Comparison of ENCODE assay signal across 1 cellular context in the genomic region with DNA sequence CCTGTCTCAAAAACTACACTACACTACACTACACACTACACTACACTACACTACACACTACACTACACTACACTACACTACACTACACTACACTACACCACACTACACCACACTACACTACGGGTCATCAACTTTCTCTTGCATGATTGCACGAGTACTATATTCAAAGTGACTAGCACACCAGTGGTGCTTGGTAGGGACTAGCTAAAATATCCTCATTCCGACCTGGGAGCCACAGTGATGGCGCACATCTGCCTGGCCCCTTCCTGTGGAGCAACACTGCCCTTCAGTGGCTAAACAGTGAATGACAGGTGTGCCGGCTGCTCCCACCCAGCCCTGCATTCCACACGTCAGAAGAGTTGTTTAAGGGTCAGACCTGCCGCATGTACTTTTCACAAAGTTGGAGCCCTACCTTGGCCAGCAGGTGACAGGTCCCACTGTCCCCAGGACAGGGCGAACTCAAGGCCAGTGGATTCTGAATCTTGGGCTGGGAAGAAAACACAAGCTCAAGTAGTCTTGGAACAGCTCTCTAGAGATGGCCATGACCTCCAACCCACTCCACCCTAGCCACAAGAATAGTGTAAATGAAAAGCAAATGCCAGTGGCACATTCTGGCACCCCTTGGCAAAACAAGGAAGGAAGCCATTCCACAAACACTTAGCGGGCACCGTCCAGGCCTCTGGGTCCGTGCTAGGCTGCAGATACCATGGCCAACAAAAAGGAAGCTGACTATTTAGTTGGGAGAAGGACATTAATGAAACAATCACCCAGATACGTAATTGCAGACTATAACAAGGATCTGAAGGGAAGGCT.
A peak's percentile ranks its signal among the peaks of the same experiment; 100 is the strongest.
TF ChIP-seq lines count a peak whose summit lies in the region.

No MANE protein-coding gene starts in this region.

TF ChIP-seq in HepG2, 621 proteins besides CTCF, POLR2A, EP300 and RAD21 (continued from another document and continues in another):
- TF ChIP-seq, protein P1, sequence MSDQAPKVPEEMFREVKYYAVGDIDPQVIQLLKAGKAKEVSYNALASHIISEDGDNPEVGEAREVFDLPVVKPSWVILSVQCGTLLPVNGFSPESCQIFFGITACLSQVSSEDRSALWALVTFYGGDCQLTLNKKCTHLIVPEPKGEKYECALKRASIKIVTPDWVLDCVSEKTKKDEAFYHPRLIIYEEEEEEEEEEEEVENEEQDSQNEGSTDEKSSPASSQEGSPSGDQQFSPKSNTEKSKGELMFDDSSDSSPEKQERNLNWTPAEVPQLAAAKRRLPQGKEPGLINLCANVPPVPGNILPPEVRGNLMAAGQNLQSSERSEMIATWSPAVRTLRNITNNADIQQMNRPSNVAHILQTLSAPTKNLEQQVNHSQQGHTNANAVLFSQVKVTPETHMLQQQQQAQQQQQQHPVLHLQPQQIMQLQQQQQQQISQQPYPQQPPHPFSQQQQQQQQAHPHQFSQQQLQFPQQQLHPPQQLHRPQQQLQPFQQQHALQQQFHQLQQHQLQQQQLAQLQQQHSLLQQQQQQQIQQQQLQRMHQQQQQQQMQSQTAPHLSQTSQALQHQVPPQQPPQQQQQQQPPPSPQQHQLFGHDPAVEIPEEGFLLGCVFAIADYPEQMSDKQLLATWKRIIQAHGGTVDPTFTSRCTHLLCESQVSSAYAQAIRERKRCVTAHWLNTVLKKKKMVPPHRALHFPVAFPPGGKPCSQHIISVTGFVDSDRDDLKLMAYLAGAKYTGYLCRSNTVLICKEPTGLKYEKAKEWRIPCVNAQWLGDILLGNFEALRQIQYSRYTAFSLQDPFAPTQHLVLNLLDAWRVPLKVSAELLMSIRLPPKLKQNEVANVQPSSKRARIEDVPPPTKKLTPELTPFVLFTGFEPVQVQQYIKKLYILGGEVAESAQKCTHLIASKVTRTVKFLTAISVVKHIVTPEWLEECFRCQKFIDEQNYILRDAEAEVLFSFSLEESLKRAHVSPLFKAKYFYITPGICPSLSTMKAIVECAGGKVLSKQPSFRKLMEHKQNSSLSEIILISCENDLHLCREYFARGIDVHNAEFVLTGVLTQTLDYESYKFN (CRISPR knock-in tag; conservative IDR thresholded peaks at IDR 0.05) = peak; percentile 32; the same call in 1 of the 2 replicates
- TF ChIP-seq KLF16 (CRISPR knock-in tag; IDR thresholded peaks at IDR 0.05) (0 out of 4 replicates have a peak, but pooled peaks of 1 of the 2 experiments have one; percentile 30), ZNF263 (CRISPR knock-in tag; IDR thresholded peaks at IDR 0.05) (peak; percentile 42; the same call in 1 of the 2 replicates), MED1 (CRISPR knock-in tag; IDR thresholded peaks at IDR 0.05) (0 out of 2 replicates have a peak, but pooled peaks have one; percentile 37), ISL2 (CRISPR knock-in tag; IDR thresholded peaks at IDR 0.05) (0 out of 2 replicates have a peak, but pooled peaks have one; percentile 40), CEBPG (CRISPR knock-in tag; IDR thresholded peaks at IDR 0.05) (peak; percentile 49), ZNF792 (CRISPR knock-in tag; IDR thresholded peaks at IDR 0.05) (0 out of 2 replicates have a peak, but pooled peaks have one; percentile 39), ERF (CRISPR knock-in tag; IDR thresholded peaks at IDR 0.05) (peak; percentile 50; the same call in 1 of the 2 replicates), STAG1 (CRISPR knock-in tag; IDR thresholded peaks at IDR 0.05) (peak; percentile 100), SALL1 (CRISPR knock-in tag; IDR thresholded peaks at IDR 0.05) (peak; percentile 82; the same call in 1 of the 2 replicates), PPARG (CRISPR knock-in tag; conservative IDR thresholded peaks at IDR 0.05) (peak; percentile 48; the same call in 1 of the 2 replicates), ZSCAN31 (CRISPR knock-in tag; IDR thresholded peaks at IDR 0.05; ENCODE audit: low read depth) (0 out of 2 replicates have a peak, but pooled peaks have one; percentile 39), ZNF713 (CRISPR knock-in tag; IDR thresholded peaks at IDR 0.05) (no peak), TEAD3 (CRISPR knock-in tag; optimal IDR thresholded peaks at IDR 0.05; ENCODE audit: borderline replicate concordance) (peak; percentile 93), NR2F6 (IDR thresholded peaks at IDR 0.05) (no peak), NR2F6 (CRISPR knock-in tag; IDR thresholded peaks at IDR 0.05) (peak; percentile 41; the same call in 1 of the 2 replicates), MYC (CRISPR knock-in tag; IDR thresholded peaks at IDR 0.05; ENCODE audit: borderline replicate concordance) (peak; percentile 42; the same call in 1 of the 2 replicates), FOXA3 (CRISPR knock-in tag; IDR thresholded peaks at IDR 0.05) (peak; percentile 67), MIXL1 (CRISPR knock-in tag; IDR thresholded peaks at IDR 0.05) (0 out of 2 replicates have a peak, but pooled peaks have one; percentile 21), HIVEP1 (CRISPR knock-in tag; IDR thresholded peaks at IDR 0.05) (0 out of 2 replicates have a peak, but pooled peaks have one; percentile 18), GTF3A (CRISPR knock-in tag; conservative IDR thresholded peaks at IDR 0.05) (0 out of 2 replicates have a peak, but pooled peaks have one; percentile 20), POLR2G (IDR thresholded peaks at IDR 0.05; ENCODE audit: low read depth, low read length) (no peak), ATF7 (IDR thresholded peaks at IDR 0.05) (no peak), ATF7 (CRISPR knock-in tag; IDR thresholded peaks at IDR 0.05) (peak; percentile 45; the same call in 1 of the 2 replicates), ZNF441 (CRISPR knock-in tag; IDR thresholded peaks at IDR 0.05; ENCODE audit: borderline replicate concordance) (peak; percentile 53; the same call in 1 of the 2 replicates), TBL1XR1 (IDR thresholded peaks at IDR 0.05; ENCODE audit: borderline replicate concordance, low read length, partially characterized antibody) (no peak), NAIF1 (CRISPR knock-in tag; IDR thresholded peaks at IDR 0.05; ENCODE audit: borderline replicate concordance) (no peak), TGIF2 (CRISPR knock-in tag; IDR thresholded peaks at IDR 0.05) (peak; percentile 67; the same call in 1 of the 2 replicates), BORCS8-MEF2B (CRISPR knock-in tag; IDR thresholded peaks at IDR 0.05) (peak; percentile 75; the same call in 1 of the 2 replicates), ZNF44 (CRISPR knock-in tag; IDR thresholded peaks at IDR 0.05) (peak; percentile 20; the same call in 1 of the 2 replicates), SSRP1 (CRISPR knock-in tag; IDR thresholded peaks at IDR 0.05) (peak; percentile 90), ZSCAN25 (CRISPR knock-in tag; IDR thresholded peaks at IDR 0.05) (peak; percentile 74)
- TF ChIP-seq, protein P2, sequence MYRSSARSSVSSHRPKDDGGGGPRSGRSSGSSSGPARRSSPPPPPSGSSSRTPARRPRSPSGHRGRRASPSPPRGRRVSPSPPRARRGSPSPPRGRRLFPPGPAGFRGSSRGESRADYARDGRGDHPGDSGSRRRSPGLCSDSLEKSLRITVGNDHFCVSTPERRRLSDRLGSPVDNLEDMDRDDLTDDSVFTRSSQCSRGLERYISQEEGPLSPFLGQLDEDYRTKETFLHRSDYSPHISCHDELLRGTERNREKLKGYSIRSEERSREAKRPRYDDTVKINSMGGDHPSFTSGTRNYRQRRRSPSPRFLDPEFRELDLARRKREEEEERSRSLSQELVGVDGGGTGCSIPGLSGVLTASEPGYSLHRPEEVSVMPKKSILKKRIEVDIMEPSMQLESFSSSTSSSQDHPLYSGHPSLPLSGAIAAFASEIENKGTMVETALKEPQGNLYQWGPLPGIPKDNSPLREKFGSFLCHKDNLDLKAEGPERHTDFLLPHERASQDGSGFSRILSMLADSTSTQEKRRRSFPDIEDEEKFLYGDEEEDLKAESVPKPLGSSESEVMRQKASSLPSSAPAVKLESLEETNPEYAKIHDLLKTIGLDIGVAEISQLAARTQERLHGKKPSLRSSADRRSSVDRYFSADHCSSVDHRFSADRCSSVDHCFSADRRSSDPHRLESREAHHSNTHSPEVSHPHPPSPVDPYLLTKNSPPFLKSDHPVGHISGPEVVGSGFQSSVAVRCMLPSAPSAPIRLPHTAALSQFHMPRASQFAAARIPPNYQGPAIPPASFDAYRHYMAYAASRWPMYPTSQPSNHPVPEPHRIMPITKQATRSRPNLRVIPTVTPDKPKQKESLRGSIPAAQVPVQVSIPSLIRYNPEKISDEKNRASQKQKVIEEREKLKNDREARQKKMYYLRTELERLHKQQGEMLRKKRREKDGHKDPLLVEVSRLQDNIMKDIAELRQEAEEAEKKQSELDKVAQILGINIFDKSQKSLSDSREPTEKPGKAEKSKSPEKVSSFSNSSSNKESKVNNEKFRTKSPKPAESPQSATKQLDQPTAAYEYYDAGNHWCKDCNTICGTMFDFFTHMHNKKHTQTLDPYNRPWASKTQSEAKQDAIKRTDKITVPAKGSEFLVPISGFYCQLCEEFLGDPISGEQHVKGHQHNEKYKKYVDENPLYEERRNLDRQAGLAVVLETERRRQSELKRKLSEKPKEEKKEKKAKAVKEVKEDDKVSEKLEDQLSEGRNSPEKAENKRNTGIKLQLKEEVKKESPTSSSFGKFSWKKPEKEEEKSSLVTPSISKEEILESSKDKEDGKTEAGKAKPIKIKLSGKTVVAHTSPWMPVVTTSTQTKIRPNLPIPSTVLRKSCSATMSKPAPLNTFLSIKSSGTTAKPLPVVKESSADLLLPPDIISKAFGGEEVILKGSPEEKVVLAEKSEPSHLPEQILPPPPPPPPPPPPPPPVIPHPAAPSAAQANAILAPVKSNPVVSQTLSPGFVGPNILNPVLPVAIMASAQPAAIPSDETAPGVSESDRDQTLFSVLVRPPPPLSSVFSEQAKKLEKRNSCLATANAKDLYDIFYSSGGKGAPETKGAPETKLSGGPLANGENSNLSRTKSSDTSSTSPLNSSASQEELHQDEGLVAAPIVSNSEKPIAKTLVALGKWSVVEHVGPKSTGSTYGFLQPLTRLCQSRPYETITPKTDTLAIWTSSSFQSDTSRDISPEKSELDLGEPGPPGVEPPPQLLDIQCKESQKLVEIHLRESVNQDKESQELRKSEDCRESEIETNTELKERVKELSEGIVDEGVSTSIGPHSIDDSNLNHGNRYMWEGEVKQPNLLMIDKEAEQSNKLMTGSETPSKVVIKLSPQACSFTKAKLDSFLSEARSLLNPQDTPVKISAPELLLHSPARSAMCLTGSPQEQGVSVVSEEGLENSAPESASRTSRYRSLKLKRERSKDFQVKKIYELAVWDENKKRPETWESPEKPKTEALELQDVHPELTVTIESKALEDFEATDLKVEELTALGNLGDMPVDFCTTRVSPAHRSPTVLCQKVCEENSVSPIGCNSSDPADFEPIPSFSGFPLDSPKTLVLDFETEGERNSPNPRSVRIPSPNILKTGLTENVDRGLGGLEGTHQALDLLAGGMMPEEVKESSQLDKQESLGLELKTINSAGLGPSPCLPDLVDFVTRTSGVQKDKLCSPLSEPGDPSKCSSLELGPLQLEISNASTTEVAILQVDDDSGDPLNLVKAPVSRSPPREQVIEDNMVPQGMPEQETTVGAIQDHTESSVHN (CRISPR knock-in tag; IDR thresholded peaks at IDR 0.05) = peak; percentile 56; the same call in 1 of the 2 replicates
- TF ChIP-seq, protein P3, sequence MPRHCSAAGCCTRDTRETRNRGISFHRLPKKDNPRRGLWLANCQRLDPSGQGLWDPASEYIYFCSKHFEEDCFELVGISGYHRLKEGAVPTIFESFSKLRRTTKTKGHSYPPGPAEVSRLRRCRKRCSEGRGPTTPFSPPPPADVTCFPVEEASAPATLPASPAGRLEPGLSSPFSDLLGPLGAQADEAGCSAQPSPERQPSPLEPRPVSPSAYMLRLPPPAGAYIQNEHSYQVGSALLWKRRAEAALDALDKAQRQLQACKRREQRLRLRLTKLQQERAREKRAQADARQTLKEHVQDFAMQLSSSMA (CRISPR knock-in tag; IDR thresholded peaks at IDR 0.05) = 0 out of 2 replicates have a peak, but pooled peaks have one; percentile 37
- TF ChIP-seq, protein P4, sequence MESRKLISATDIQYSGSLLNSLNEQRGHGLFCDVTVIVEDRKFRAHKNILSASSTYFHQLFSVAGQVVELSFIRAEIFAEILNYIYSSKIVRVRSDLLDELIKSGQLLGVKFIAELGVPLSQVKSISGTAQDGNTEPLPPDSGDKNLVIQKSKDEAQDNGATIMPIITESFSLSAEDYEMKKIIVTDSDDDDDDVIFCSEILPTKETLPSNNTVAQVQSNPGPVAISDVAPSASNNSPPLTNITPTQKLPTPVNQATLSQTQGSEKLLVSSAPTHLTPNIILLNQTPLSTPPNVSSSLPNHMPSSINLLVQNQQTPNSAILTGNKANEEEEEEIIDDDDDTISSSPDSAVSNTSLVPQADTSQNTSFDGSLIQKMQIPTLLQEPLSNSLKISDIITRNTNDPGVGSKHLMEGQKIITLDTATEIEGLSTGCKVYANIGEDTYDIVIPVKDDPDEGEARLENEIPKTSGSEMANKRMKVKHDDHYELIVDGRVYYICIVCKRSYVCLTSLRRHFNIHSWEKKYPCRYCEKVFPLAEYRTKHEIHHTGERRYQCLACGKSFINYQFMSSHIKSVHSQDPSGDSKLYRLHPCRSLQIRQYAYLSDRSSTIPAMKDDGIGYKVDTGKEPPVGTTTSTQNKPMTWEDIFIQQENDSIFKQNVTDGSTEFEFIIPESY (CRISPR knock-in tag; IDR thresholded peaks at IDR 0.05) = peak; percentile 66
- TF ChIP-seq, protein P5, sequence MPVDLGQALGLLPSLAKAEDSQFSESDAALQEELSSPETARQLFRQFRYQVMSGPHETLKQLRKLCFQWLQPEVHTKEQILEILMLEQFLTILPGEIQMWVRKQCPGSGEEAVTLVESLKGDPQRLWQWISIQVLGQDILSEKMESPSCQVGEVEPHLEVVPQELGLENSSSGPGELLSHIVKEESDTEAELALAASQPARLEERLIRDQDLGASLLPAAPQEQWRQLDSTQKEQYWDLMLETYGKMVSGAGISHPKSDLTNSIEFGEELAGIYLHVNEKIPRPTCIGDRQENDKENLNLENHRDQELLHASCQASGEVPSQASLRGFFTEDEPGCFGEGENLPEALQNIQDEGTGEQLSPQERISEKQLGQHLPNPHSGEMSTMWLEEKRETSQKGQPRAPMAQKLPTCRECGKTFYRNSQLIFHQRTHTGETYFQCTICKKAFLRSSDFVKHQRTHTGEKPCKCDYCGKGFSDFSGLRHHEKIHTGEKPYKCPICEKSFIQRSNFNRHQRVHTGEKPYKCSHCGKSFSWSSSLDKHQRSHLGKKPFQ (CRISPR knock-in tag; IDR thresholded peaks at IDR 0.05; ENCODE audit: insufficient replicate concordance) = no peak
- TF ChIP-seq, protein P6, sequence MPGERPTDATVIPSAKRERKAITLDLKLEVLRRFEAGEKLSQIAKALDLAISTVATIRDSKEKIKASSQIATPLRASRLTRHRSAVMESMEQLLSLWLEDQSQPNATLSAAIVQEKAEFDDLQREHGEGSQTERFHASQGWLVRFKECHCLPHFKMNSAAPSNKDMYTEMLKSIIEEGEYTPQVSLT (CRISPR knock-in tag; IDR thresholded peaks at IDR 0.05; ENCODE audit: borderline replicate concordance, low read depth) = 0 out of 2 replicates have a peak, but pooled peaks have one; percentile 22
- TF ChIP-seq, protein P7, sequence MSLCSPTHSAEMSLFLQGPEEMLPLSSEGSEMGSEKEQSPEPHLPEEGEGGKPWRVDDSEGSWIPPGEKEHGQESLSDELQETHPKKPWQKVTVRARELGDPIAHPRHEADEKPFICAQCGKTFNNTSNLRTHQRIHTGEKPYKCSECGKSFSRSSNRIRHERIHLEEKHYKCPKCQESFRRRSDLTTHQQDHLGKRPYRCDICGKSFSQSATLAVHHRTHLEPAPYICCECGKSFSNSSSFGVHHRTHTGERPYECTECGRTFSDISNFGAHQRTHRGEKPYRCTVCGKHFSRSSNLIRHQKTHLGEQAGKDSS (CRISPR knock-in tag; IDR thresholded peaks at IDR 0.05; ENCODE audit: borderline replicate concordance, low read depth) = peak; percentile 92
